Comparison of ENCODE assay signal across 33 cellular contexts in genomic region chr6:16817594-16817993, GRCh38.
"Had no signal": no experiment of that assay in that cellular context is flagged by ENCODE, and none has a peak within 500 bp of the region (broad histone marks: within the 10 kb centered on the region; RNA-seq: fewer than 3 reads in every experiment).

No MANE protein-coding gene starts in this region.

- H3K27ac ChIP-seq: adrenal gland, body of pancreas, brain microvascular endothelial cell, breast epithelium, VCaP had no signal

- H3K4me3 ChIP-seq: adrenal gland, body of pancreas, breast epithelium had no signal

- H3K4me3 Mint-ChIP-seq: activated B cell treated with CpG ODN at 0.5 μM for 24 hours; activated CD4-positive, alpha-beta memory T cell treated with anti-CD3 and anti-CD28 coated beads for 36 hours; activated CD4-positive, alpha-beta T cell treated with anti-CD3 and anti-CD28 coated beads, Interleukin-2, amount 10 ng/mL, durations not matched to agents 24 days and 14 days; activated CD8-positive, alpha-beta T cell treated with anti-CD3 and anti-CD28 coated beads for 36 hours; activated naive CD4-positive, alpha-beta T cell treated with anti-CD3 and anti-CD28 coated beads for 36 hours; activated naive CD8-positive, alpha-beta T cell treated with anti-CD3 and anti-CD28 coated beads for 36 hours; activated T-cell treated with anti-CD3 and anti-CD28 coated beads, Interleukin-2, amount 50 U/mL, for 4 hours; activated T-cell treated with anti-CD3 and anti-CD28 coated beads, Interleukin-2, amount 50 U/mL, for 72 hours; activated T-helper 1 cell treated with anti-CD3 and anti-CD28 coated beads, Interleukin-12 subunit alpha, Interleukin-12 subunit beta, Interleukin-2, Interleukin-4 antibody, amounts not matched to agents 30 ng/mL and 10 ng/mL and 1 ng/mL, durations not matched to agents 14 hours and 24 hours and 36 hours; activated T-helper 17 cell treated with anti-CD3 and anti-CD28 coated beads, Interleukin-2, amount 50 U/mL, for 72 hours; T-helper 2 cell treated with Interferon-gamma antibody and Interleukin-4, amounts not matched to agents 5 μg/mL and 100 μg/mL, for 36 hours had no signal

- H3K4me1 ChIP-seq: adrenal gland, breast epithelium had no signal

- H3K27me3 ChIP-seq: adrenal gland, body of pancreas, brain microvascular endothelial cell, breast epithelium had no signal

- H3K36me3 ChIP-seq: adrenal gland, brain microvascular endothelial cell, breast epithelium had no signal

- H3K4me1 Mint-ChIP-seq: activated B cell treated with CpG ODN at 0.5 μM for 24 hours; activated CD4-positive, alpha-beta T cell treated with anti-CD3 and anti-CD28 coated beads, Interleukin-2, amount 10 ng/mL, durations not matched to agents 24 days and 14 days; activated naive CD8-positive, alpha-beta T cell treated with anti-CD3 and anti-CD28 coated beads for 36 hours; activated T-helper 17 cell treated with anti-CD3 and anti-CD28 coated beads, Interleukin-2, amount 50 U/mL, for 72 hours had no signal

- H3K27ac Mint-ChIP-seq: activated B cell treated with CpG ODN at 0.5 μM for 24 hours; activated CD4-positive, alpha-beta memory T cell treated with anti-CD3 and anti-CD28 coated beads for 36 hours; activated CD4-positive, alpha-beta T cell treated with anti-CD3 and anti-CD28 coated beads, Interleukin-2, amount 10 ng/mL, durations not matched to agents 24 days and 14 days; activated CD8-positive, alpha-beta T cell treated with anti-CD3 and anti-CD28 coated beads for 36 hours; activated naive CD4-positive, alpha-beta T cell treated with anti-CD3 and anti-CD28 coated beads for 36 hours; activated naive CD4-positive, alpha-beta T cell treated with anti-CD3 and anti-CD28 coated beads, Interleukin-2, amount 50 U/mL, for 72 hours; activated naive CD8-positive, alpha-beta T cell treated with anti-CD3 and anti-CD28 coated beads for 36 hours; activated T-cell treated with anti-CD3 and anti-CD28 coated beads, Interleukin-2, amount 50 U/mL, for 72 hours; activated T-helper 1 cell treated with anti-CD3 and anti-CD28 coated beads, Interleukin-12 subunit alpha, Interleukin-12 subunit beta, Interleukin-2, Interleukin-4 antibody, amounts not matched to agents 30 ng/mL and 10 ng/mL and 1 ng/mL, durations not matched to agents 14 hours and 24 hours and 36 hours; activated T-helper 17 cell treated with anti-CD3 and anti-CD28 coated beads, Interleukin-2, amount 50 U/mL, for 72 hours; T-helper 2 cell treated with Interferon-gamma antibody and Interleukin-4, amounts not matched to agents 5 μg/mL and 100 μg/mL, for 36 hours had no signal

- DNase-seq: activated B cell treated with CpG ODN at 0.5 μM for 24 hours; activated CD4-positive, alpha-beta memory T cell treated with anti-CD3 and anti-CD28 coated beads for 36 hours; activated CD4-positive, alpha-beta T cell treated with anti-CD3 and anti-CD28 coated beads for 4 hours; activated CD4-positive, alpha-beta T cell treated with anti-CD3 and anti-CD28 coated beads, Interleukin-2, amount 10 ng/mL, durations not matched to agents 24 days and 14 days; activated CD4-positive, alpha-beta T cell treated with anti-CD3 and anti-CD28 coated beads, Interleukin-2, amount 50 U/mL, for 1 hour; activated CD4-positive, alpha-beta T cell treated with anti-CD3 and anti-CD28 coated beads, Interleukin-2, amount 50 U/mL, for 4 hours; activated CD4-positive, CD25-positive, alpha-beta regulatory T cell treated with anti-CD3 and anti-CD28 coated beads, Interleukin-2, amount 50 U/mL, for 72 hours; activated CD8-positive, alpha-beta memory T cell treated with anti-CD3 and anti-CD28 coated beads, Interleukin-2, amount 50 U/mL, for 4 hours; activated CD8-positive, alpha-beta T cell treated with anti-CD3 and anti-CD28 coated beads for 36 hours; activated effector memory CD4-positive, alpha-beta T cell treated with anti-CD3 and anti-CD28 coated beads, Interleukin-2, amount 50 U/mL, for 16 hours; activated gamma-delta T cell treated with Interleukin-2 at 50 U/mL for 16 hours; activated naive CD4-positive, alpha-beta T cell; activated naive CD4-positive, alpha-beta T cell treated with anti-CD3 and anti-CD28 coated beads for 36 hours; activated naive CD4-positive, alpha-beta T cell treated with anti-CD3 and anti-CD28 coated beads, Interleukin-2, amount 50 U/mL, for 16 hours; activated naive CD8-positive, alpha-beta T cell treated with anti-CD3 and anti-CD28 coated beads for 36 hours; activated T-cell treated with anti-CD3 and anti-CD28 coated beads for 4 hours; activated T-cell treated with anti-CD3 and anti-CD28 coated beads, Interleukin-2, amount 50 U/mL, for 1 hour; activated T-cell treated with anti-CD3 and anti-CD28 coated beads, Interleukin-2, amount 50 U/mL, for 4 hours; activated T-cell treated with anti-CD3 and anti-CD28 coated beads, Interleukin-2, amount 50 U/mL, for 72 hours; adrenal gland; amniotic stem cell; aorta; body of pancreas; brain microvascular endothelial cell; central memory CD4-positive, alpha-beta T cell; T-helper 2 cell; T-helper 9 cell had no signal

- H3K9me3 ChIP-seq: adrenal gland, body of pancreas had no signal

- ATAC-seq: activated CD8-positive, alpha-beta T cell treated with anti-CD3 and anti-CD28 coated beads for 36 hours; activated naive CD4-positive, alpha-beta T cell treated with anti-CD3 and anti-CD28 coated beads, Interleukin-2, amount 50 U/mL, for 72 hours; activated T-cell treated with anti-CD3 and anti-CD28 coated beads, Interleukin-2, amount 50 U/mL, for 4 hours; activated T-cell treated with anti-CD3 and anti-CD28 coated beads, Interleukin-2, amount 50 U/mL, for 72 hours; activated T-helper 17 cell treated with anti-CD3 and anti-CD28 coated beads, Interleukin-2, amount 50 U/mL, for 72 hours; body of pancreas had no signal
